In genomic region chr5:36346891-36347290, GRCh38 we compare ENCODE assay signal across 26 cellular contexts. TPM values are rescaled to one million over a fixed set of nuclear protein-coding genes. Genes with fewer than 3 reads are reported as not detected.
"Had no signal": no experiment of that assay in that cellular context is flagged by ENCODE, and none has a peak within 500 bp of the region (broad histone marks: within the 10 kb centered on the region; RNA-seq: fewer than 3 reads in every experiment).

No MANE protein-coding gene starts in this region.

- ATAC-seq: HepG2, Panc1, PC-3 had no signal

- H3K27ac ChIP-seq: RWPE1 had no signal

- H3K9me3 ChIP-seq: SK-N-SH had no signal

- H3K9me2 ChIP-seq: SK-N-SH had no signal

- DNase-seq: IMR-90, Karpas-422, KG1, NCI-H1092, NCI-H1105 treated with DMSO at 0.1 percent for 48 hours, NCI-H1417 treated with DMSO at 0.1 percent for 48 hours, NCI-H146, NCI-H187, NCI-H2029, NCI-H2081 treated with DMSO at 0.1 percent for 48 hours, NCI-H2171, NCI-H226, NCI-H446, NCI-H510A, NCI-H524 treated with DMSO at 0.1 percent for 48 hours, NCI-H69, NCI-H774, SHP77, SK-N-SH, SW 1271 had no signal

- H3K9ac ChIP-seq: SK-N-SH had no signal

- H3K4me2 ChIP-seq: SK-N-SH had no signal

RNA-seq across cellular contexts. Expression of gene RANBP3L, which starts 45.2 kb away (rescaled TPM):
- total RNA-seq: IMR-90, MCF 10A, PC-3, SK-MEL-5 had no signal
- polyA plus RNA-seq: HepG2, IMR-90, SK-N-SH had no signal
